Comparison of ENCODE assay signal across 32 cellular contexts in genomic region chr20:44817143-44817910, GRCh38. TPM values are rescaled to one million over a fixed set of nuclear protein-coding genes. Genes with fewer than 3 reads are reported as not detected.
"Had no signal": no experiment of that assay in that cellular context is flagged by ENCODE, and none has a peak within 500 bp of the region (broad histone marks: within the 10 kb centered on the region; RNA-seq: fewer than 3 reads in every experiment).

No MANE protein-coding gene starts in this region.

- DNase-seq: activated CD4-positive, alpha-beta memory T cell treated with anti-CD3 and anti-CD28 coated beads, Interleukin-2, amount 10 ng/mL, durations not matched to agents 7 days and 5 days; activated CD4-positive, alpha-beta T cell treated with anti-CD3 and anti-CD28 coated beads for 1 hour; activated CD4-positive, alpha-beta T cell treated with anti-CD3 and anti-CD28 coated beads for 4 hours; activated CD4-positive, alpha-beta T cell treated with anti-CD3 and anti-CD28 coated beads, Interleukin-2, amount 10 ng/mL, durations not matched to agents 7 days and 5 days; activated CD4-positive, alpha-beta T cell treated with anti-CD3 and anti-CD28 coated beads, Interleukin-2, amount 50 U/mL, for 4 hours; activated effector memory CD4-positive, alpha-beta T cell treated with anti-CD3 and anti-CD28 coated beads, Interleukin-2, amount 50 U/mL, for 16 hours; activated naive CD4-positive, alpha-beta T cell treated with anti-CD3 and anti-CD28 coated beads for 36 hours; activated naive CD8-positive, alpha-beta T cell treated with anti-CD3 and anti-CD28 coated beads for 36 hours; activated naive CD8-positive, alpha-beta T cell treated with anti-CD3 and anti-CD28 coated beads, Interleukin-2, amount 50 U/mL, for 24 hours; activated T-cell treated with anti-CD3 and anti-CD28 coated beads, Interleukin-2, amount 50 U/mL, for 1 hour; activated T-cell treated with anti-CD3 and anti-CD28 coated beads, Interleukin-2, amount 50 U/mL, for 48 hours; adrenal gland; amygdala; aorta; body of pancreas; caudate nucleus; cortex of kidney; dermis blood vessel endothelial cell; effector CD4-positive, alpha-beta T cell; effector memory CD8-positive, alpha-beta T cell; erythroblast; foreskin keratinocyte; gastrocnemius medialis; glutamatergic neuron; T-helper 2 cell had no signal

- H3K36me3 ChIP-seq: adrenal gland, esophagus muscularis mucosa, gastrocnemius medialis had no signal

- H3K4me1 Mint-ChIP-seq: activated CD4-positive, alpha-beta memory T cell treated with anti-CD3 and anti-CD28 coated beads, Interleukin-2, amount 10 ng/mL, durations not matched to agents 7 days and 5 days; activated CD4-positive, alpha-beta T cell treated with anti-CD3 and anti-CD28 coated beads, Interleukin-2, amount 10 ng/mL, durations not matched to agents 7 days and 5 days; activated naive CD4-positive, alpha-beta T cell treated with anti-CD3 and anti-CD28 coated beads, Interleukin-2, amount 50 U/mL, for 24 hours; activated naive CD8-positive, alpha-beta T cell treated with anti-CD3 and anti-CD28 coated beads for 36 hours; activated naive CD8-positive, alpha-beta T cell treated with anti-CD3 and anti-CD28 coated beads, Interleukin-2, amount 50 U/mL, for 24 hours; WTC11 had no signal

- ATAC-seq: activated naive CD8-positive, alpha-beta T cell treated with anti-CD3 and anti-CD28 coated beads, Interleukin-2, amount 50 U/mL, for 24 hours; body of pancreas; effector memory CD8-positive, alpha-beta T cell; foreskin keratinocyte; gastrocnemius medialis; WTC11 had no signal

- H3K4me3 Mint-ChIP-seq: activated CD4-positive, alpha-beta memory T cell treated with anti-CD3 and anti-CD28 coated beads, Interleukin-2, amount 10 ng/mL, durations not matched to agents 7 days and 5 days; activated CD4-positive, alpha-beta T cell treated with anti-CD3 and anti-CD28 coated beads, Interleukin-2, amount 10 ng/mL, durations not matched to agents 7 days and 5 days; activated naive CD4-positive, alpha-beta T cell treated with anti-CD3 and anti-CD28 coated beads for 36 hours; activated naive CD4-positive, alpha-beta T cell treated with anti-CD3 and anti-CD28 coated beads, Interleukin-2, amount 50 U/mL, for 24 hours; activated naive CD8-positive, alpha-beta T cell treated with anti-CD3 and anti-CD28 coated beads for 36 hours; activated naive CD8-positive, alpha-beta T cell treated with anti-CD3 and anti-CD28 coated beads, Interleukin-2, amount 50 U/mL, for 24 hours; activated T-helper 1 cell treated with anti-CD3 and anti-CD28 coated beads, Interleukin-12 subunit alpha, Interleukin-12 subunit beta, Interleukin-2, Interleukin-4 antibody, amounts not matched to agents 30 ng/mL and 10 ng/mL and 1 ng/mL, durations not matched to agents 14 hours and 24 hours and 36 hours; effector memory CD8-positive, alpha-beta T cell; WTC11 had no signal

- H3K27me3 ChIP-seq: gastrocnemius medialis had no signal

- H3K4me1 ChIP-seq: adrenal gland, body of pancreas, esophagus muscularis mucosa, foreskin keratinocyte, gastrocnemius medialis had no signal

- H3K27ac ChIP-seq: adrenal gland, body of pancreas, esophagus muscularis mucosa, foreskin keratinocyte, gastrocnemius medialis, VCaP had no signal

- H3K9me3 Mint-ChIP-seq: activated CD4-positive, alpha-beta memory T cell treated with anti-CD3 and anti-CD28 coated beads, Interleukin-2, amount 10 ng/mL, durations not matched to agents 7 days and 5 days; activated CD4-positive, alpha-beta T cell treated with anti-CD3 and anti-CD28 coated beads, Interleukin-2, amount 10 ng/mL, durations not matched to agents 7 days and 5 days; activated naive CD4-positive, alpha-beta T cell treated with anti-CD3 and anti-CD28 coated beads for 36 hours; activated naive CD4-positive, alpha-beta T cell treated with anti-CD3 and anti-CD28 coated beads, Interleukin-2, amount 50 U/mL, for 24 hours; activated naive CD8-positive, alpha-beta T cell treated with anti-CD3 and anti-CD28 coated beads for 36 hours; activated naive CD8-positive, alpha-beta T cell treated with anti-CD3 and anti-CD28 coated beads, Interleukin-2, amount 50 U/mL, for 24 hours; activated T-helper 1 cell treated with anti-CD3 and anti-CD28 coated beads, Interleukin-12 subunit alpha, Interleukin-12 subunit beta, Interleukin-2, Interleukin-4 antibody, amounts not matched to agents 30 ng/mL and 10 ng/mL and 1 ng/mL, durations not matched to agents 14 hours and 24 hours and 36 hours; activated T-helper 2 cell treated with anti-CD3 and anti-CD28 coated beads, Interferon-gamma antibody, Interleukin-2, Interleukin-4, amounts not matched to agents 10 μg/mL and 5 μg/mL and 100 μg/mL, durations not matched to agents 14 hours and 24 hours and 36 hours; effector memory CD8-positive, alpha-beta T cell; WTC11 had no signal

- H3K4me3 ChIP-seq: adrenal gland, body of pancreas, esophagus muscularis mucosa, gastrocnemius medialis had no signal

- H3K9me3 ChIP-seq: adrenal gland had no signal

- H3K27ac Mint-ChIP-seq: activated CD4-positive, alpha-beta memory T cell treated with anti-CD3 and anti-CD28 coated beads, Interleukin-2, amount 10 ng/mL, durations not matched to agents 7 days and 5 days; activated CD4-positive, alpha-beta T cell treated with anti-CD3 and anti-CD28 coated beads, Interleukin-2, amount 10 ng/mL, durations not matched to agents 7 days and 5 days; activated naive CD4-positive, alpha-beta T cell treated with anti-CD3 and anti-CD28 coated beads for 36 hours; activated naive CD4-positive, alpha-beta T cell treated with anti-CD3 and anti-CD28 coated beads, Interleukin-2, amount 50 U/mL, for 24 hours; activated naive CD8-positive, alpha-beta T cell treated with anti-CD3 and anti-CD28 coated beads for 36 hours; activated naive CD8-positive, alpha-beta T cell treated with anti-CD3 and anti-CD28 coated beads, Interleukin-2, amount 50 U/mL, for 24 hours; activated T-helper 1 cell treated with anti-CD3 and anti-CD28 coated beads, Interleukin-12 subunit alpha, Interleukin-12 subunit beta, Interleukin-2, Interleukin-4 antibody, amounts not matched to agents 30 ng/mL and 10 ng/mL and 1 ng/mL, durations not matched to agents 14 hours and 24 hours and 36 hours; activated T-helper 2 cell treated with anti-CD3 and anti-CD28 coated beads, Interferon-gamma antibody, Interleukin-2, Interleukin-4, amounts not matched to agents 10 μg/mL and 5 μg/mL and 100 μg/mL, durations not matched to agents 14 hours and 24 hours and 36 hours; effector memory CD8-positive, alpha-beta T cell; WTC11 had no signal

- H3K36me3 Mint-ChIP-seq: activated naive CD4-positive, alpha-beta T cell treated with anti-CD3 and anti-CD28 coated beads, Interleukin-2, amount 50 U/mL, for 24 hours; activated naive CD8-positive, alpha-beta T cell treated with anti-CD3 and anti-CD28 coated beads for 36 hours; WTC11 had no signal

RNA-seq across cellular contexts. Expression of gene RIMS4, which starts 7.0 kb away (rescaled TPM):
- total RNA-seq: activated CD4-positive, alpha-beta memory T cell treated with anti-CD3 and anti-CD28 coated beads, Interleukin-2, amount 10 ng/mL, durations not matched to agents 7 days and 5 days; activated CD4-positive, alpha-beta T cell treated with anti-CD3 and anti-CD28 coated beads, Interleukin-2, amount 10 ng/mL, durations not matched to agents 7 days and 5 days; activated T-helper 1 cell treated with anti-CD3 and anti-CD28 coated beads, Interleukin-12 subunit alpha, Interleukin-12 subunit beta, Interleukin-2, Interleukin-4 antibody, amounts not matched to agents 30 ng/mL and 10 ng/mL and 1 ng/mL, durations not matched to agents 14 hours and 24 hours and 36 hours; activated T-helper 2 cell treated with anti-CD3 and anti-CD28 coated beads, Interferon-gamma antibody, Interleukin-2, Interleukin-4, amounts not matched to agents 10 μg/mL and 5 μg/mL and 100 μg/mL, durations not matched to agents 14 hours and 24 hours and 36 hours; dermis blood vessel endothelial cell; foreskin keratinocyte; T-helper 1 cell treated with Interleukin-12 subunit alpha and Interleukin-12 subunit beta and Interleukin-4 antibody, amounts not matched to agents 30 ng/mL and 1 ng/mL, for 36 hours had no signal
- polyA plus RNA-seq: foreskin keratinocyte had no signal
